8 cellular contexts compared by ENCODE assay signal in genomic region chr16:30874244-30874820, GRCh38. TPM values are rescaled to one million over a fixed set of nuclear protein-coding genes. Genes with fewer than 3 reads are reported as not detected.
DNase-seq lines count a peak whose midpoint lies in the region; TF ChIP-seq lines count a peak whose summit lies in the region.

No MANE protein-coding gene starts in this region.

- TF ChIP-seq POLR2A in testis (IDR thresholded peaks at IDR 0.05), result no peak

- H3K4me1 ChIP-seq in testis, result peaks cover 19% of the 10 kb centered on the region

- peak overlapping the region; percentile 80 to 90 for H3K4me3 ChIP-seq in testis

- H3K9me3 ChIP-seq in testis, result no peaks in the 10 kb centered on the region

- no peaks in the 10 kb centered on the region for H3K27me3 ChIP-seq in testis

- H3K36me3 Mint-ChIP-seq in T-helper 1 cell treated with Interleukin-12 subunit alpha and Interleukin-12 subunit beta and Interleukin-4 antibody, amounts not matched to agents 30 μg/mL and 1 μg/mL, for 36 hours (ENCODE audit: low read depth), result peaks cover 11% of the 10 kb centered on the region
- H3K36me3 Mint-ChIP-seq in activated naive CD8-positive, alpha-beta T cell, result peaks cover 3% of the 10 kb centered on the region

- intact Hi-C loops in testis (cut with DNase I; ENCODE audit: low total_unique reads), result no loop called here

- WGBS in testis, 2 donors, result 15 to 28% methylated on average over 10 to 23 of the region's 23 CpGs

- H3K36me3 ChIP-seq in testis (ENCODE audit: low read depth, missing control alignments), result no peaks in the 10 kb centered on the region

- H3K4me3 Mint-ChIP-seq in T-helper 1 cell treated with Interleukin-12 subunit alpha and Interleukin-12 subunit beta and Interleukin-4 antibody, amounts not matched to agents 30 μg/mL and 1 μg/mL, for 36 hours, result peak overlapping the region; percentile 93
- H3K4me3 Mint-ChIP-seq in activated naive CD8-positive, alpha-beta T cell, result peak overlapping the region; percentile 98

- peak overlapping the region; percentile 68 to 86 for H3K27ac ChIP-seq in testis

- DNase-seq in T-helper 1 cell (no peak), kidney tubule cell (ENCODE audit: low spot score) (peak; percentile 15), testis (no peak), HUDEP-2 (lab: John Stamatoyannopoulos, UW; ENCODE audit: unreplicated experiment in 76 of 76) (no peak), NCI-H345 (lab: John Stamatoyannopoulos, UW) (no peak), AG20443 (ENCODE audit: low spot score) (no peak)

- H3K4me1 Mint-ChIP-seq in T-helper 1 cell treated with Interleukin-12 subunit alpha and Interleukin-12 subunit beta and Interleukin-4 antibody, amounts not matched to agents 30 μg/mL and 1 μg/mL, for 36 hours (ENCODE audit: low read depth), result peaks cover 18% of the 10 kb centered on the region
- peaks cover 36% of the 10 kb centered on the region for H3K4me1 Mint-ChIP-seq in activated naive CD8-positive, alpha-beta T cell (ENCODE audit: low read depth)

- H3K27me3 Mint-ChIP-seq in T-helper 1 cell treated with Interleukin-12 subunit alpha and Interleukin-12 subunit beta and Interleukin-4 antibody, amounts not matched to agents 30 μg/mL and 1 μg/mL, for 36 hours (ENCODE audit: low read depth), result no peaks in the 10 kb centered on the region
- no peaks in the 10 kb centered on the region for H3K27me3 Mint-ChIP-seq in activated naive CD8-positive, alpha-beta T cell

- TF ChIP-seq CTCF in testis (IDR thresholded peaks at IDR 0.05), result no peak

- H3K27ac Mint-ChIP-seq in T-helper 1 cell treated with Interleukin-12 subunit alpha and Interleukin-12 subunit beta and Interleukin-4 antibody, amounts not matched to agents 30 μg/mL and 1 μg/mL, for 36 hours, result peak overlapping the region; percentile 83
- H3K27ac Mint-ChIP-seq in activated naive CD8-positive, alpha-beta T cell, result peak overlapping the region; percentile 98

- no peaks in the 10 kb centered on the region for H3K9me3 Mint-ChIP-seq in T-helper 1 cell treated with Interleukin-12 subunit alpha and Interleukin-12 subunit beta and Interleukin-4 antibody, amounts not matched to agents 30 μg/mL and 1 μg/mL, for 36 hours
- no peaks in the 10 kb centered on the region for H3K9me3 Mint-ChIP-seq in activated naive CD8-positive, alpha-beta T cell (ENCODE audit: low read depth)

RNA-seq across cellular contexts. Expression of gene BCL7C, which starts 19.5 kb away (rescaled TPM):
- 10 to 100 TPM; 49.6 to 57.4 TPM for total RNA-seq in testis
- 40.2 TPM for polyA plus RNA-seq in testis (ENCODE audit: insufficient read depth, low read depth, low replicate concordance)

RNA-seq across cellular contexts. Expression of gene CTF1, which starts 22.1 kb away (rescaled TPM):
- 1 to 10 TPM; 5.9 to 9.0 TPM for total RNA-seq in testis
- 5.6 TPM for polyA plus RNA-seq in testis (ENCODE audit: insufficient read depth, low read depth, low replicate concordance)

RNA-seq across cellular contexts. Expression of gene FBXL19, which starts 49.0 kb away (rescaled TPM):
- total RNA-seq in testis, result 100 to 1,000 TPM; 142 to 149 TPM
- 47.0 TPM for polyA plus RNA-seq in testis (ENCODE audit: insufficient read depth, low read depth, low replicate concordance)
